Comparison of ENCODE assay signal across 1 cellular context in the genomic region with DNA sequence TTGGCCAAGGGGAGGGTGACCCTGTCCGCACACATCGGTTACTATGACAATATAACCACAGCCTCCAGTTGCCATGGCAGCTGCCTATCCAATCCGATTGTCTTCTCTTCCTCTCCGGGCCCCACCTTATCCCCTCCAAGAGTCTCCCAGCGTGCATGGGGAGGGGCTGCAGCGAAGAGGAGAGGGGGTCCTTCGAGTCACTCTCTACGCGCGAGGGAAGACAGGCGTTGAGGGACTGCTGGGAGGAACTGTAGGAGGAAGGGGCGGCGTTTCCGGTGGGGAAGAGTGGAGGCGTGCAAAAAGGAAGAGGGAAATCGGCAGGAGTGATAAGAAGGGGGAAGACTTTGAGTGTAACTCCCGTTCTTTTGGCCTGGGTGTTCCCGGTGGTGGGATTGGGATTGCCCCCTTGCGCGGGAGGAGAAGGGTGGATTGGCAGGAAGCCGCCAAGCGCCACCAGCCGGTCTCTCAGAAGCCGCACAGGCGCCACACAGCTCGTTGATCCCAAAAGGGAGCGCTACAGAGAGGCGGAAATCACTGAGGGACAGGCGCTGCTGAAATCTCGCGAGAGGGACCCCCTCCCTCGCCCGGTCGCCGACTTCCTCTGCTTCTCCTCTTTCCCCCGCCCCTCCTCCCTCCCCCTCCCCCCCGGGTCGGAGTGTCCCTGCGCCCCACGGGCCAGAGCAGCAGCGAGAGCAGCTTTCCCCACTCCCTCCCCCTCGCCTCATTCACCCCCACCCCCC.
TF ChIP-seq lines count a peak whose summit lies in the region.

No MANE protein-coding gene starts in this region.

TF ChIP-seq in HepG2, 621 proteins besides CTCF, POLR2A, EP300 and RAD21 (continued from another document and continues in another):
- TF ChIP-seq ZFP36L2 (CRISPR knock-in tag; IDR thresholded peaks at IDR 0.05) (no peak), TOE1 (CRISPR knock-in tag; IDR thresholded peaks at IDR 0.05) (no peak), SAP130 (CRISPR knock-in tag; IDR thresholded peaks at IDR 0.05; ENCODE audit: low read depth) (peak; percentile 85), CBX1 (IDR thresholded peaks at IDR 0.05; ENCODE audit: low read depth) (peak; percentile 83), ZNF546 (CRISPR knock-in tag; conservative IDR thresholded peaks at IDR 0.05) (0 out of 2 replicates have a peak, but pooled peaks have one; percentile 22), KDM4B (CRISPR knock-in tag; IDR thresholded peaks at IDR 0.05) (0 out of 2 replicates have a peak, but pooled peaks have one; percentile 23), TBP (CRISPR knock-in tag; IDR thresholded peaks at IDR 0.05) (no peak), CEBPB (IDR thresholded peaks at IDR 0.05; ENCODE audit: borderline replicate concordance, low read depth, low read length) (no peak), ZMAT3 (CRISPR knock-in tag; conservative IDR thresholded peaks at IDR 0.05) (no peak), ZNF709 (CRISPR knock-in tag; IDR thresholded peaks at IDR 0.05) (no peak), WIZ (CRISPR knock-in tag; IDR thresholded peaks at IDR 0.05) (no peak), ZSCAN21 (CRISPR knock-in tag; IDR thresholded peaks at IDR 0.05; ENCODE audit: borderline replicate concordance) (no peak), RBM22 (optimal IDR thresholded peaks at IDR 0.05; ENCODE audit: low read length) (peak; percentile 100), CHD2 (IDR thresholded peaks at IDR 0.05; ENCODE audit: low read depth, low read length) (peak; percentile 93), ASH2L (IDR thresholded peaks at IDR 0.05; ENCODE audit: insufficient read length, low read depth, low read length) (peak; percentile 79), HES4 (CRISPR knock-in tag; IDR thresholded peaks at IDR 0.05; ENCODE audit: borderline replicate concordance) (no peak), HMG20A (CRISPR knock-in tag; IDR thresholded peaks at IDR 0.05; ENCODE audit: borderline replicate concordance) (no peak), NFE2 (CRISPR knock-in tag; IDR thresholded peaks at IDR 0.05) (no peak), ZNF232 (CRISPR knock-in tag; IDR thresholded peaks at IDR 0.05; ENCODE audit: borderline replicate concordance) (0 out of 2 replicates have a peak, but pooled peaks have one; percentile 22), ZBTB1 (CRISPR knock-in tag; IDR thresholded peaks at IDR 0.05; ENCODE audit: borderline replicate concordance) (no peak), PAX8 (CRISPR knock-in tag; IDR thresholded peaks at IDR 0.05; ENCODE audit: borderline replicate concordance) (no peak), ARNTL (CRISPR knock-in tag; IDR thresholded peaks at IDR 0.05) (no peak), ZKSCAN5 (CRISPR knock-in tag; IDR thresholded peaks at IDR 0.05) (0 out of 2 replicates have a peak, but pooled peaks have one; percentile 29), MAFK (conservative IDR thresholded peaks at IDR 0.05 in 1 of 2, IDR thresholded peaks at IDR 0.05 in 1 of 2; ENCODE audit: low read length in 2 of 2) (no peak), NPAS2 (CRISPR knock-in tag; IDR thresholded peaks at IDR 0.05; ENCODE audit: borderline replicate concordance) (no peak), MIER2 (CRISPR knock-in tag; IDR thresholded peaks at IDR 0.05) (0 out of 2 replicates have a peak, but pooled peaks have one; percentile 77), ZNF143 (CRISPR knock-in tag; IDR thresholded peaks at IDR 0.05) (peak; percentile 67; the same call in 1 of the 2 replicates)
- TF ChIP-seq, protein P1, sequence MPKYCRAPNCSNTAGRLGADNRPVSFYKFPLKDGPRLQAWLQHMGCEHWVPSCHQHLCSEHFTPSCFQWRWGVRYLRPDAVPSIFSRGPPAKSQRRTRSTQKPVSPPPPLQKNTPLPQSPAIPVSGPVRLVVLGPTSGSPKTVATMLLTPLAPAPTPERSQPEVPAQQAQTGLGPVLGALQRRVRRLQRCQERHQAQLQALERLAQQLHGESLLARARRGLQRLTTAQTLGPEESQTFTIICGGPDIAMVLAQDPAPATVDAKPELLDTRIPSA (CRISPR knock-in tag; IDR thresholded peaks at IDR 0.05; ENCODE audit: borderline replicate concordance): no peak
- TF ChIP-seq, protein P2, sequence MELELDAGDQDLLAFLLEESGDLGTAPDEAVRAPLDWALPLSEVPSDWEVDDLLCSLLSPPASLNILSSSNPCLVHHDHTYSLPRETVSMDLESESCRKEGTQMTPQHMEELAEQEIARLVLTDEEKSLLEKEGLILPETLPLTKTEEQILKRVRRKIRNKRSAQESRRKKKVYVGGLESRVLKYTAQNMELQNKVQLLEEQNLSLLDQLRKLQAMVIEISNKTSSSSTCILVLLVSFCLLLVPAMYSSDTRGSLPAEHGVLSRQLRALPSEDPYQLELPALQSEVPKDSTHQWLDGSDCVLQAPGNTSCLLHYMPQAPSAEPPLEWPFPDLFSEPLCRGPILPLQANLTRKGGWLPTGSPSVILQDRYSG (CRISPR knock-in tag; IDR thresholded peaks at IDR 0.05): no peak
- TF ChIP-seq, protein P3, sequence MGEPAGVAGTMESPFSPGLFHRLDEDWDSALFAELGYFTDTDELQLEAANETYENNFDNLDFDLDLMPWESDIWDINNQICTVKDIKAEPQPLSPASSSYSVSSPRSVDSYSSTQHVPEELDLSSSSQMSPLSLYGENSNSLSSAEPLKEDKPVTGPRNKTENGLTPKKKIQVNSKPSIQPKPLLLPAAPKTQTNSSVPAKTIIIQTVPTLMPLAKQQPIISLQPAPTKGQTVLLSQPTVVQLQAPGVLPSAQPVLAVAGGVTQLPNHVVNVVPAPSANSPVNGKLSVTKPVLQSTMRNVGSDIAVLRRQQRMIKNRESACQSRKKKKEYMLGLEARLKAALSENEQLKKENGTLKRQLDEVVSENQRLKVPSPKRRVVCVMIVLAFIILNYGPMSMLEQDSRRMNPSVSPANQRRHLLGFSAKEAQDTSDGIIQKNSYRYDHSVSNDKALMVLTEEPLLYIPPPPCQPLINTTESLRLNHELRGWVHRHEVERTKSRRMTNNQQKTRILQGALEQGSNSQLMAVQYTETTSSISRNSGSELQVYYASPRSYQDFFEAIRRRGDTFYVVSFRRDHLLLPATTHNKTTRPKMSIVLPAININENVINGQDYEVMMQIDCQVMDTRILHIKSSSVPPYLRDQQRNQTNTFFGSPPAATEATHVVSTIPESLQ (CRISPR knock-in tag; conservative IDR thresholded peaks at IDR 0.05): no peak; the same call in 1 of the 2 replicates
- TF ChIP-seq, protein P4, sequence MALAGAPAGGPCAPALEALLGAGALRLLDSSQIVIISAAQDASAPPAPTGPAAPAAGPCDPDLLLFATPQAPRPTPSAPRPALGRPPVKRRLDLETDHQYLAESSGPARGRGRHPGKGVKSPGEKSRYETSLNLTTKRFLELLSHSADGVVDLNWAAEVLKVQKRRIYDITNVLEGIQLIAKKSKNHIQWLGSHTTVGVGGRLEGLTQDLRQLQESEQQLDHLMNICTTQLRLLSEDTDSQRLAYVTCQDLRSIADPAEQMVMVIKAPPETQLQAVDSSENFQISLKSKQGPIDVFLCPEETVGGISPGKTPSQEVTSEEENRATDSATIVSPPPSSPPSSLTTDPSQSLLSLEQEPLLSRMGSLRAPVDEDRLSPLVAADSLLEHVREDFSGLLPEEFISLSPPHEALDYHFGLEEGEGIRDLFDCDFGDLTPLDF (CRISPR knock-in tag; IDR thresholded peaks at IDR 0.05): 0 out of 2 replicates have a peak, but pooled peaks have one; percentile 24
- TF ChIP-seq, protein P5, sequence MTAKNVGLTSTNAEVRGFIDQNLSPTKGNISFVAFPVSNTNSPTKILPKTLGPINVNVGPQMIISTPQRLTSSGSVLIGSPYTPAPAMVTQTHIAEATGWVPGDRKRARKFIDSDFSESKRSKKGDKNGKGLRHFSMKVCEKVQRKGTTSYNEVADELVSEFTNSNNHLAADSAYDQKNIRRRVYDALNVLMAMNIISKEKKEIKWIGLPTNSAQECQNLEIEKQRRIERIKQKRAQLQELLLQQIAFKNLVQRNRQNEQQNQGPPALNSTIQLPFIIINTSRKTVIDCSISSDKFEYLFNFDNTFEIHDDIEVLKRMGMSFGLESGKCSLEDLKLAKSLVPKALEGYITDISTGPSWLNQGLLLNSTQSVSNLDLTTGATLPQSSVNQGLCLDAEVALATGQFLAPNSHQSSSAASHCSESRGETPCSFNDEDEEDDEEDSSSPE (CRISPR knock-in tag; IDR thresholded peaks at IDR 0.05): peak; percentile 53; the same call in 1 of the 2 replicates
- TF ChIP-seq, protein P6, sequence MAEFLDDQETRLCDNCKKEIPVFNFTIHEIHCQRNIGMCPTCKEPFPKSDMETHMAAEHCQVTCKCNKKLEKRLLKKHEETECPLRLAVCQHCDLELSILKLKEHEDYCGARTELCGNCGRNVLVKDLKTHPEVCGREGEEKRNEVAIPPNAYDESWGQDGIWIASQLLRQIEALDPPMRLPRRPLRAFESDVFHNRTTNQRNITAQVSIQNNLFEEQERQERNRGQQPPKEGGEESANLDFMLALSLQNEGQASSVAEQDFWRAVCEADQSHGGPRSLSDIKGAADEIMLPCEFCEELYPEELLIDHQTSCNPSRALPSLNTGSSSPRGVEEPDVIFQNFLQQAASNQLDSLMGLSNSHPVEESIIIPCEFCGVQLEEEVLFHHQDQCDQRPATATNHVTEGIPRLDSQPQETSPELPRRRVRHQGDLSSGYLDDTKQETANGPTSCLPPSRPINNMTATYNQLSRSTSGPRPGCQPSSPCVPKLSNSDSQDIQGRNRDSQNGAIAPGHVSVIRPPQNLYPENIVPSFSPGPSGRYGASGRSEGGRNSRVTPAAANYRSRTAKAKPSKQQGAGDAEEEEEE (CRISPR knock-in tag; IDR thresholded peaks at IDR 0.05; ENCODE audit: borderline replicate concordance): no peak
- TF ChIP-seq, protein P7, sequence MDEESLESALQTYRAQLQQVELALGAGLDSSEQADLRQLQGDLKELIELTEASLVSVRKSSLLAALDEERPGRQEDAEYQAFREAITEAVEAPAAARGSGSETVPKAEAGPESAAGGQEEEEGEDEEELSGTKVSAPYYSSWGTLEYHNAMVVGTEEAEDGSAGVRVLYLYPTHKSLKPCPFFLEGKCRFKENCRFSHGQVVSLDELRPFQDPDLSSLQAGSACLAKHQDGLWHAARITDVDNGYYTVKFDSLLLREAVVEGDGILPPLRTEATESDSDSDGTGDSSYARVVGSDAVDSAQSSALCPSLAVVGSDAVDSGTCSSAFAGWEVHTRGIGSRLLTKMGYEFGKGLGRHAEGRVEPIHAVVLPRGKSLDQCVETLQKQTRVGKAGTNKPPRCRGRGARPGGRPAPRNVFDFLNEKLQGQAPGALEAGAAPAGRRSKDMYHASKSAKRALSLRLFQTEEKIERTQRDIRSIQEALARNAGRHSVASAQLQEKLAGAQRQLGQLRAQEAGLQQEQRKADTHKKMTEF (CRISPR knock-in tag; IDR thresholded peaks at IDR 0.05): peak; percentile 59
- TF ChIP-seq, protein P8, sequence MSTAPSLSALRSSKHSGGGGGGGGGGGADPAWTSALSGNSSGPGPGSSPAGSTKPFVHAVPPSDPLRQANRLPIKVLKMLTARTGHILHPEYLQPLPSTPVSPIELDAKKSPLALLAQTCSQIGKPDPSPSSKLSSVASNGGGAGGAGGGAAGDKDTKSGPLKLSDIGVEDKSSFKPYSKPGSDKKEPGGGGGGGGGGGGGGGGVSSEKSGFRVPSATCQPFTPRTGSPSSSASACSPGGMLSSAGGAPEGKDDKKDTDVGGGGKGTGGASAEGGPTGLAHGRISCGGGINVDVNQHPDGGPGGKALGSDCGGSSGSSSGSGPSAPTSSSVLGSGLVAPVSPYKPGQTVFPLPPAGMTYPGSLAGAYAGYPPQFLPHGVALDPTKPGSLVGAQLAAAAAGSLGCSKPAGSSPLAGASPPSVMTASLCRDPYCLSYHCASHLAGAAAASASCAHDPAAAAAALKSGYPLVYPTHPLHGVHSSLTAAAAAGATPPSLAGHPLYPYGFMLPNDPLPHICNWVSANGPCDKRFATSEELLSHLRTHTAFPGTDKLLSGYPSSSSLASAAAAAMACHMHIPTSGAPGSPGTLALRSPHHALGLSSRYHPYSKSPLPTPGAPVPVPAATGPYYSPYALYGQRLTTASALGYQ (CRISPR knock-in tag; IDR thresholded peaks at IDR 0.05): peak; percentile 19; the same call in 1 of the 2 replicates
- TF ChIP-seq, protein P9, sequence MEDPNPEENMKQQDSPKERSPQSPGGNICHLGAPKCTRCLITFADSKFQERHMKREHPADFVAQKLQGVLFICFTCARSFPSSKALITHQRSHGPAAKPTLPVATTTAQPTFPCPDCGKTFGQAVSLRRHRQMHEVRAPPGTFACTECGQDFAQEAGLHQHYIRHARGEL (CRISPR knock-in tag; IDR thresholded peaks at IDR 0.05): no peak
- TF ChIP-seq, protein P10, sequence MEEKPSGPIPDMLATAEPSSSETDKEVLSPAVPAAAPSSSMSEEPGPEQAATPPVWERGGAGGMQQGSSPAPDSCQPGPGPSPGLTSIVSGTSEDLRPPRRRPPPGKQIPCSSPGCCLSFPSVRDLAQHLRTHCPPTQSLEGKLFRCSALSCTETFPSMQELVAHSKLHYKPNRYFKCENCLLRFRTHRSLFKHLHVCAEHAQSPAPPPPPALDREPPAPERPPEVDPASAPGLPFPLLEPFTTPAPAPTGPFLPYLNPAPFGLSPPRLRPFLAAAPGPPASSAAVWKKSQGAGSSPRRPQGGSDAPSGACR (CRISPR knock-in tag; IDR thresholded peaks at IDR 0.05): peak; percentile 40; the same call in 1 of the 2 replicates
- TF ChIP-seq, protein P11, sequence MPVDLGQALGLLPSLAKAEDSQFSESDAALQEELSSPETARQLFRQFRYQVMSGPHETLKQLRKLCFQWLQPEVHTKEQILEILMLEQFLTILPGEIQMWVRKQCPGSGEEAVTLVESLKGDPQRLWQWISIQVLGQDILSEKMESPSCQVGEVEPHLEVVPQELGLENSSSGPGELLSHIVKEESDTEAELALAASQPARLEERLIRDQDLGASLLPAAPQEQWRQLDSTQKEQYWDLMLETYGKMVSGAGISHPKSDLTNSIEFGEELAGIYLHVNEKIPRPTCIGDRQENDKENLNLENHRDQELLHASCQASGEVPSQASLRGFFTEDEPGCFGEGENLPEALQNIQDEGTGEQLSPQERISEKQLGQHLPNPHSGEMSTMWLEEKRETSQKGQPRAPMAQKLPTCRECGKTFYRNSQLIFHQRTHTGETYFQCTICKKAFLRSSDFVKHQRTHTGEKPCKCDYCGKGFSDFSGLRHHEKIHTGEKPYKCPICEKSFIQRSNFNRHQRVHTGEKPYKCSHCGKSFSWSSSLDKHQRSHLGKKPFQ (CRISPR knock-in tag; IDR thresholded peaks at IDR 0.05; ENCODE audit: insufficient replicate concordance): peak; percentile 47
- TF ChIP-seq, protein P12, sequence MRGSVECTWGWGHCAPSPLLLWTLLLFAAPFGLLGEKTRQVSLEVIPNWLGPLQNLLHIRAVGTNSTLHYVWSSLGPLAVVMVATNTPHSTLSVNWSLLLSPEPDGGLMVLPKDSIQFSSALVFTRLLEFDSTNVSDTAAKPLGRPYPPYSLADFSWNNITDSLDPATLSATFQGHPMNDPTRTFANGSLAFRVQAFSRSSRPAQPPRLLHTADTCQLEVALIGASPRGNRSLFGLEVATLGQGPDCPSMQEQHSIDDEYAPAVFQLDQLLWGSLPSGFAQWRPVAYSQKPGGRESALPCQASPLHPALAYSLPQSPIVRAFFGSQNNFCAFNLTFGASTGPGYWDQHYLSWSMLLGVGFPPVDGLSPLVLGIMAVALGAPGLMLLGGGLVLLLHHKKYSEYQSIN (CRISPR knock-in tag; IDR thresholded peaks at IDR 0.05; ENCODE audit: borderline replicate concordance): no peak
- TF ChIP-seq, protein P13, sequence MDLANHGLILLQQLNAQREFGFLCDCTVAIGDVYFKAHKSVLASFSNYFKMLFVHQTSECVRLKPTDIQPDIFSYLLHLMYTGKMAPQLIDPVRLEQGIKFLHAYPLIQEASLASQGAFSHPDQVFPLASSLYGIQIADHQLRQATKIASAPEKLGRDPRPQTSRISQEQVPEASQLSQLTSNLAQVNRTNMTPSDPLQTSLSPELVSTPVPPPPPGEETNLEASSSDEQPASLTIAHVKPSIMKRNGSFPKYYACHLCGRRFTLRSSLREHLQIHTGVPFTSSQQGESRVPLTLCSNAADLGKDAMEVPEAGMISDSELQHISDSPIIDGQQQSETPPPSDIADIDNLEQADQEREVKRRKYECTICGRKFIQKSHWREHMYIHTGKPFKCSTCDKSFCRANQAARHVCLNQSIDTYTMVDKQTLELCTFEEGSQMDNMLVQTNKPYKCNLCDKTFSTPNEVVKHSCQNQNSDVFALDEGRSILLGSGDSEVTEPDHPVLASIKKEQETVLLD (CRISPR knock-in tag; IDR thresholded peaks at IDR 0.05; ENCODE audit: low read depth): peak; percentile 28; the same call in 1 of the 2 replicates
